8 cellular contexts compared by ENCODE assay signal in genomic region chr14:50961606-50962259, GRCh38. TPM values are rescaled to one million over a fixed set of nuclear protein-coding genes. Genes with fewer than 3 reads are reported as not detected.
DNase-seq lines count a peak whose midpoint lies in the region; ATAC-seq and TF ChIP-seq lines count a peak whose summit lies in the region.

No MANE protein-coding gene starts in this region.

- H3K27me3 ChIP-seq in fibroblast of lung (ENCODE audit: control insufficient read depth, insufficient read depth, low read length) (no peaks in the 10 kb centered on the region), psoas muscle (ENCODE audit: insufficient read depth in 3 of 3, low read length in 2 of 3) (no peaks in the 10 kb centered on the region)

- H3K4me1 ChIP-seq in fibroblast of lung (ENCODE audit: control insufficient read depth, extremely low read depth, insufficient read depth, low read length) (peaks cover 12% of the 10 kb centered on the region), psoas muscle (peaks cover 5% of the 10 kb centered on the region)

- H3K4me3 ChIP-seq in fibroblast of lung (replicated peaks in 1 of 4; ENCODE audit: control extremely low read depth in 1 of 4, insufficient read depth in 1 of 4, low read depth in 3 of 4, low read length in 4 of 4) (peak overlapping the region in 3 of 4 experiments; percentile 8 to 28 (median 20)), psoas muscle (no peak overlapping the region)

- H2AFZ ChIP-seq in fibroblast of lung (ENCODE audit: low read length), result no peak overlapping the region

- no peaks in the 10 kb centered on the region for H3K36me3 Mint-ChIP-seq in activated naive CD4-positive, alpha-beta T cell treated with anti-CD3 and anti-CD28 coated beads, Interleukin-2, amount 50 U/mL, for 72 hours

- 36 to 39% (median 36%) methylated on average over 3 of the region's 3 CpGs for WGBS in psoas muscle, 3 donors

- H4K20me1 ChIP-seq in fibroblast of lung (ENCODE audit: control insufficient read depth, extremely low read depth, insufficient read depth, low read length), result no peaks in the 10 kb centered on the region

- intact Hi-C loops in psoas muscle (cut with DNase I), result no loop called here

- H3K27ac ChIP-seq in fibroblast of lung (ENCODE audit: insufficient read depth, low read length) (peak overlapping the region; percentile 19), psoas muscle (no peak overlapping the region)

- H3K9me3 Mint-ChIP-seq in activated naive CD4-positive, alpha-beta T cell treated with anti-CD3 and anti-CD28 coated beads, Interleukin-2, amount 50 U/mL, for 72 hours, result no peaks in the 10 kb centered on the region

- TF ChIP-seq CTCF in fibroblast of lung (conservative IDR thresholded peaks at IDR 0.05 in 1 of 2, IDR thresholded peaks at IDR 0.05 in 1 of 2; ENCODE audit: low read depth in 1 of 2, low read length in 2 of 2), result no peak
- TF ChIP-seq CTCF in psoas muscle (IDR thresholded peaks at IDR 0.05), result no peak

- no peaks in the 10 kb centered on the region for H3K36me3 ChIP-seq in fibroblast of lung (ENCODE audit: control insufficient read depth, insufficient read depth, low read length)
- no peaks in the 10 kb centered on the region for H3K36me3 ChIP-seq in psoas muscle (ENCODE audit: insufficient read depth in 1 of 2, low read depth in 1 of 2)

- no peak overlapping the region for H3K27ac Mint-ChIP-seq in activated naive CD4-positive, alpha-beta T cell treated with anti-CD3 and anti-CD28 coated beads, Interleukin-2, amount 50 U/mL, for 72 hours

- ATAC-seq in psoas muscle (peak; percentile 21 to 56 (median 38)), HG02981 (IDR thresholded peaks at IDR 0.05; ENCODE audit: unreplicated experiment) (no peak)
- no peak for ATAC-seq in activated naive CD4-positive, alpha-beta T cell treated with anti-CD3 and anti-CD28 coated beads, Interleukin-2, amount 50 U/mL, for 72 hours

- no peak overlapping the region for H3K9ac ChIP-seq in fibroblast of lung (ENCODE audit: insufficient read depth, low read length)

- H3K9me3 ChIP-seq in fibroblast of lung (ENCODE audit: control insufficient read depth, insufficient read depth, low read depth, low read length), result no peaks in the 10 kb centered on the region
- H3K9me3 ChIP-seq in psoas muscle, result no peaks in the 10 kb centered on the region

- DNase-seq in Caki2 (ENCODE audit: low read depth) (peak; percentile 84), RPMI7951 (ENCODE audit: low read depth) (peak; percentile 93), fibroblast of lung (ENCODE audit: low read depth in 2 of 2) (peak; percentile 95 to 98), psoas muscle (no peak), ecto neural progenitor cell (ENCODE audit: low spot score) (no peak), SKM-1 treated with dmso at 0.1 percent for 144 hours (lab: John Stamatoyannopoulos, UW; ENCODE audit: unreplicated experiment) (no peak)
- no peak for DNase-seq in activated naive CD4-positive, alpha-beta T cell treated with anti-CD3 and anti-CD28 coated beads, Interleukin-2, amount 50 U/mL, for 72 hours (ENCODE audit: low spot score in 2 of 2)

- in situ Hi-C loops in Caki2 (cut with HindIII; ENCODE audit: low pct_unique_long_range_greater_than_20kb, low sequenced_read_pairs), result no loop called here

- H3K79me2 ChIP-seq in fibroblast of lung (ENCODE audit: control insufficient read depth, insufficient read depth, low read length), result no peaks in the 10 kb centered on the region

- H3K4me2 ChIP-seq in fibroblast of lung (ENCODE audit: extremely low read depth, insufficient read depth, low read length), result peak overlapping the region; percentile 89

RNA-seq across cellular contexts. Expression of gene PYGL, which starts 17.4 kb away (rescaled TPM):
- total RNA-seq in Caki2 (2014; rRNA removed; shearing (Covaris generic); ENCODE audit: low replicate concordance), result 21.7 and 30.3 TPM in 2 replicates
- total RNA-seq in RPMI7951 (2014; rRNA removed; shearing (Covaris generic)), result 40.2 and 48.3 TPM in 2 replicates
- total RNA-seq in fibroblast of lung, result 58.6 and 76.8 TPM in 2 replicates
- 37.8 and 56.2 TPM in 2 replicates for polyA plus RNA-seq in fibroblast of lung
- 32.1 and 51.1 TPM in 2 replicates for polyA plus RNA-seq in fibroblast of lung (2012)
- 15.2 and 22.7 TPM in 2 replicates for polyA minus RNA-seq in fibroblast of lung (ENCODE audit: low replicate concordance)
- total RNA-seq in psoas muscle, result 10 to 100 TPM in 3 of 4 donors, 1 to 10 TPM in 1; 7.6 to 24.7 (median 18.8) TPM
- 1 to 10 TPM; 2.3 to 5.5 (median 3.6) TPM for polyA plus RNA-seq in psoas muscle
- total RNA-seq in activated naive CD4-positive, alpha-beta T cell treated with anti-CD3 and anti-CD28 coated beads, Interleukin-2, amount 50 U/mL, for 72 hours, result 1 to 10 TPM in 1 of 2 donors, under 1 TPM in 1; 0.30 to 1.8 TPM

Comparison
In these comparisons a context has a peak if more than half of its experiments do, and no peak if none do; other contexts are left out.
1. DNase-seq: peak in Caki2 (single experiment), RPMI7951 (single experiment) and fibroblast of lung (2 of 2); none in psoas muscle (0 of 2), activated naive CD4-positive, alpha-beta T cell treated with anti-CD3 and anti-CD28 coated beads, Interleukin-2, amount 50 U/mL, for 72 hours (0 of 2), ecto neural progenitor cell (single experiment) and SKM-1 treated with dmso at 0.1 percent for 144 hours (single experiment).
2. ATAC-seq: peak in psoas muscle (4 of 4); none in activated naive CD4-positive, alpha-beta T cell treated with anti-CD3 and anti-CD28 coated beads, Interleukin-2, amount 50 U/mL, for 72 hours (0 of 2) and HG02981 (single experiment).